In the genomic region with DNA sequence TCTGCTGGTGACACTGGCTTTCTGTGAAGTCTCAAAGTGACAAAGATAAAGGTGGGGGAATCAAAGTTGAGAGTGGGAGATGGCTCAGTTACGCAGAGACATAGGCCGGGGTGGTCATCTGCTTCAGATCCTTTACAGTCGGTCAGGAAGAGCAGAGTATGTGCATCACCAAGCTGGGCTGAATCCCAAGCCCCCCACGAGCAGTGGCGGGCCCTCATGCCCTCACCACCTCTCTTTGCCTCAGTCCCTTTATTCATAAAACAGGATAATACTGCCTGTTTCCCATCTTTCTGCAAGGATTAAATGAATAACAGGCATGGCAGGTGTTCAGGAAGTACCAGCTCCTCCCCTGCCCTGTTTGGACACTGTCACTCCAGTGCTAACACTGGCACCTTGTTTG, we compare ENCODE assay signal across 10 cellular contexts.
"Had no signal": no experiment of that assay in that cellular context is flagged by ENCODE, and none has a peak within 500 bp of the region (broad histone marks: within the 10 kb centered on the region; RNA-seq: fewer than 3 reads in every experiment).

No MANE protein-coding gene starts in this region.

- H3K4me3 ChIP-seq: GM23248, HAP-1 had no signal

- H3K4me3 Mint-ChIP-seq: HFFc6, IgD-negative memory B cell had no signal

- H3K27me3 Mint-ChIP-seq: IgD-negative memory B cell had no signal

- H3K4me1 Mint-ChIP-seq: IgD-negative memory B cell had no signal

- H3K36me3 ChIP-seq: HAP-1 had no signal

- DNase-seq: GOT3, H7, HFFc6, KBM-7 had no signal

- H3K36me3 Mint-ChIP-seq: IgD-negative memory B cell had no signal

- H3K4me1 ChIP-seq: HAP-1 had no signal

- H3K27ac Mint-ChIP-seq: HFFc6, IgD-negative memory B cell had no signal

- H3K27ac ChIP-seq: GM23248, HL-60 had no signal

- ATAC-seq: HCT116, HepG2 had no signal

- H3K9me3 Mint-ChIP-seq: HFFc6 had no signal

- H3K9me3 ChIP-seq: HAP-1 had no signal
